ENCODE assay signal across 25 cellular contexts in genomic region chr3:118529554-118529953, GRCh38.
"Had no signal": no experiment of that assay in that cellular context is flagged by ENCODE, and none has a peak within 500 bp of the region (broad histone marks: within the 10 kb centered on the region; RNA-seq: fewer than 3 reads in every experiment).

No MANE protein-coding gene starts in this region.

- H3K27me3 ChIP-seq: colonic mucosa, gastrocnemius medialis, heart right ventricle, left lung had no signal

- H3K4me1 ChIP-seq: colonic mucosa, esophagus muscularis mucosa, gastrocnemius medialis, heart right ventricle, left lung, lower lobe of right lung had no signal

- DNase-seq: colonic mucosa; cortex of kidney; effector CD8-positive, alpha-beta T cell; effector memory CD8-positive, alpha-beta T cell; endodermal cell; foreskin melanocyte; gastrocnemius medialis; glutamatergic neuron; head of caudate nucleus; heart right ventricle; hippocampal formation; left cardiac atrium; left lung; left ventricle myocardium superior; lower lobe of right lung; mesendoderm; midbrain; naive thymus-derived CD4-positive, alpha-beta T cell; natural killer cell had no signal

- H3K9me3 ChIP-seq: colonic mucosa, esophagus muscularis mucosa, gastrocnemius medialis, left lung, lower lobe of right lung had no signal

- ATAC-seq: effector memory CD8-positive, alpha-beta T cell; gastrocnemius medialis; heart right ventricle; left cardiac atrium; left lung; left ventricle myocardium superior; lower lobe of right lung; naive thymus-derived CD4-positive, alpha-beta T cell; natural killer cell had no signal

- H3K27me3 Mint-ChIP-seq: dendritic cell treated with granulocyte-macrophage colony-stimulating factor and Interleukin-4, amounts not matched to agents 40 ng/mL and 50 ng/mL, for 4 days; effector memory CD8-positive, alpha-beta T cell; memory B cell had no signal

- H3K4me3 ChIP-seq: colonic mucosa, esophagus muscularis mucosa, gastrocnemius medialis, heart right ventricle, left lung, lower lobe of right lung had no signal

- H3K36me3 Mint-ChIP-seq: memory B cell; naive thymus-derived CD4-positive, alpha-beta T cell; natural killer cell had no signal

- H3K27ac Mint-ChIP-seq: dendritic cell treated with granulocyte-macrophage colony-stimulating factor and Interleukin-4, amounts not matched to agents 40 ng/mL and 50 ng/mL, for 4 days; effector memory CD8-positive, alpha-beta T cell; endodermal cell; memory B cell; naive thymus-derived CD4-positive, alpha-beta T cell; natural killer cell had no signal

- H3K36me3 ChIP-seq: colonic mucosa, esophagus muscularis mucosa, gastrocnemius medialis, heart right ventricle, left lung, lower lobe of right lung had no signal

- H3K4me3 Mint-ChIP-seq: dendritic cell treated with granulocyte-macrophage colony-stimulating factor and Interleukin-4, amounts not matched to agents 40 ng/mL and 50 ng/mL, for 4 days; effector memory CD8-positive, alpha-beta T cell; endodermal cell; memory B cell; naive thymus-derived CD4-positive, alpha-beta T cell; natural killer cell had no signal

- H3K27ac ChIP-seq: colonic mucosa, esophagus muscularis mucosa, gastrocnemius medialis, heart right ventricle, left lung, lower lobe of right lung had no signal

- H3K4me1 Mint-ChIP-seq: naive thymus-derived CD4-positive, alpha-beta T cell; natural killer cell had no signal

- FAIRE-seq: endometrium, islet of Langerhans, keratinocyte had no signal
